In genomic region chr4:73917081-73917501, GRCh38 we compare ENCODE assay signal across 13 cellular contexts. TPM values are rescaled to one million over a fixed set of nuclear protein-coding genes. Genes with fewer than 3 reads are reported as not detected.
DNase-seq lines count a peak whose midpoint lies in the region; ATAC-seq, FAIRE-seq and TF ChIP-seq lines count a peak whose summit lies in the region.
"Had no signal": no experiment of that assay in that cellular context is flagged by ENCODE, and none has a peak within 500 bp of the region (broad histone marks: within the 10 kb centered on the region; RNA-seq: fewer than 3 reads in every experiment).

No MANE protein-coding gene starts in this region.

- no peak for TF ChIP-seq RAD21 in HepG2 (CRISPR knock-in tag; IDR thresholded peaks at IDR 0.05)

- 26% methylated on average over 2 of the region's 2 CpGs for WGBS in GM23248 (ENCODE audit: low coverage in 1 of 2, low lambda C conversion rate in 2 of 2, missing lambda C conversion rate in 2 of 2), 2 experiments
- 0% methylated on average over 2 of the region's 2 CpGs for WGBS in HepG2 (ENCODE audit: low lambda C conversion rate)

- intact Hi-C loops in HepG2 (cut with micrococcal nuclease; ENCODE audit: unreplicated experiment), result no loop called here

- CTCF ChIA-PET in HepG2 (lab: Yijun Ruan, JAX; ENCODE audit: low intra/inter-chr PET ratio, low total read pairs), result no interaction called here

- TF ChIP-seq CTCF in HepG2 (CRISPR knock-in tag; IDR thresholded peaks at IDR 0.05), result no peak

- H4K20me1 ChIP-seq in GM23248 (ENCODE audit: insufficient read depth), result no peaks in the 10 kb centered on the region
- H4K20me1 ChIP-seq in HepG2 (ENCODE audit: insufficient read depth, low read length), result no peaks in the 10 kb centered on the region

- H3F3A ChIP-seq in GM23248 (ENCODE audit: insufficient read depth), result peaks cover 19% of the 10 kb centered on the region; the same call in 1 of the 2 replicates

- no peak overlapping the region for H2AFZ ChIP-seq in GM23248
- no peak overlapping the region for H2AFZ ChIP-seq in HepG2 (ENCODE audit: low read length)

- in situ Hi-C loops in GM23248 (cut with MboI), result no loop called here
- in situ Hi-C loops in SK-MEL-5 (cut with HindIII; ENCODE audit: low pct_unique_long_range_greater_than_20kb, low sequenced_read_pairs), result no loop called here
- in situ Hi-C loops in HepG2 (cut with HindIII; ENCODE audit: extremely low pct_ligation_motif_present, low pct_unique_long_range_greater_than_20kb), result no loop called here

- H3K9ac ChIP-seq in GM23248 (no peak overlapping the region; the same call in 1 of the 2 replicates), skeletal muscle satellite cell (ENCODE audit: low read depth, low read length) (peak overlapping the region; percentile 73), HepG2 (ENCODE audit: insufficient read depth, low read depth, low read length) (no peak overlapping the region)

- H3K4me3 ChIP-seq in GM23248 (no peak overlapping the region), skeletal muscle satellite cell (ENCODE audit: low read length) (no peak overlapping the region), HepG2 (replicated peaks in 1 of 3; ENCODE audit: insufficient read depth in 1 of 3, low read depth in 2 of 3, low read length in 3 of 3) (no peak overlapping the region)

- H3K79me2 ChIP-seq in GM23248 (ENCODE audit: insufficient read depth), result no peaks in the 10 kb centered on the region
- H3K79me2 ChIP-seq in HepG2 (ENCODE audit: insufficient read depth, low read length), result no peaks in the 10 kb centered on the region

- no TSS peak for BruUV-seq in HepG2 (replicated peaks; lab: Mats Ljungman, UMichigan)

- DNase-seq in GM23248, result peak; percentile 96
- DNase-seq in SK-MEL-5 (ENCODE audit: low read depth, low spot score), result peak; percentile 51
- peak; percentile 85 for DNase-seq in fibroblast of the conjunctiva (ENCODE audit: low read depth)
- no peak for DNase-seq in NAMALWA (ENCODE audit: low spot score)
- DNase-seq in HepG2 (ENCODE audit: low spot score), result no peak
- no peak for DNase-seq in NCI-H2171 treated with DMSO at 0.1 percent for 48 hours (lab: John Stamatoyannopoulos, UW)
- DNase-seq in NCI-H748 (lab: John Stamatoyannopoulos, UW; ENCODE audit: unreplicated experiment), result no peak
- DNase-seq: activated gamma-delta T cell; Karpas-422; NCI-H748 treated with DMSO at 0.1 percent for 48 hours; stimulated activated CD4-positive, alpha-beta T cell treated with anti-CD3 and anti-CD28 coated beads, Interleukin-2, amount 100 ng/mL, for 24 hours; substantia nigra had no signal

- peaks cover 23% of the 10 kb centered on the region for H3K4me1 ChIP-seq in GM23248 (ENCODE audit: insufficient read depth)
- H3K4me1 ChIP-seq in skeletal muscle satellite cell (ENCODE audit: control insufficient read depth, insufficient read depth, low read length), result peaks cover 41% of the 10 kb centered on the region
- H3K4me1 ChIP-seq in HepG2 (ENCODE audit: insufficient read depth, low read length), result no peaks in the 10 kb centered on the region

- H3K9me3 ChIP-seq in GM23248 (ENCODE audit: low read depth) (no peaks in the 10 kb centered on the region), skeletal muscle satellite cell (replicated peaks; ENCODE audit: low read length) (no peaks in the 10 kb centered on the region), HepG2 (ENCODE audit: low read length) (no peaks in the 10 kb centered on the region)

- no peak for TF ChIP-seq EP300 in HepG2 (IDR thresholded peaks at IDR 0.05; ENCODE audit: low read depth in 2 of 2, low read length in 2 of 2)
- no peak for TF ChIP-seq EP300 in HepG2 (CRISPR knock-in tag; IDR thresholded peaks at IDR 0.05; ENCODE audit: borderline replicate concordance)

- H3K9me2 ChIP-seq in GM23248 (ENCODE audit: insufficient read depth), result no peaks in the 10 kb centered on the region

- H3K27ac ChIP-seq in GM23248 (peak overlapping the region; percentile 58), HepG2 (ENCODE audit: extremely low read length, insufficient read depth, low read length) (no peak overlapping the region)

- TF ChIP-seq POLR2A in HepG2 (IDR thresholded peaks at IDR 0.05; ENCODE audit: insufficient read depth in 1 of 2, low read depth in 2 of 2, low read length in 2 of 2), result no peak

- FAIRE-seq in HepG2 (lab: Jason Lieb, UNC), result no peak

- H3K27me3 ChIP-seq in GM23248 (replicated peaks; ENCODE audit: insufficient read depth) (no peaks in the 10 kb centered on the region), skeletal muscle satellite cell (ENCODE audit: control insufficient read depth, insufficient read depth, low read length) (no peaks in the 10 kb centered on the region), HepG2 (ENCODE audit: control insufficient read depth in 1 of 2, insufficient read depth in 2 of 2, low read length in 2 of 2) (no peaks in the 10 kb centered on the region)

- H3K4me2 ChIP-seq in GM23248 (ENCODE audit: unreplicated experiment), result peak overlapping the region; percentile 41
- H3K4me2 ChIP-seq in skeletal muscle satellite cell (ENCODE audit: low read length), result peak overlapping the region; percentile 46
- no peak overlapping the region for H3K4me2 ChIP-seq in HepG2 (ENCODE audit: low read depth, low read length)

- ATAC-seq in HepG2, result no peak

- H3K36me3 ChIP-seq in GM23248 (ENCODE audit: low read depth) (no peaks in the 10 kb centered on the region), skeletal muscle satellite cell (ENCODE audit: insufficient read depth, low read length) (no peaks in the 10 kb centered on the region), HepG2 (replicated peaks in 1 of 2; ENCODE audit: control insufficient read depth in 1 of 2, insufficient read depth in 2 of 2, low read length in 2 of 2) (no peaks in the 10 kb centered on the region)

- POLR2A ChIA-PET in HepG2 (lab: Yijun Ruan, JAX), result no interaction called here

TF ChIP-seq in HepG2, 621 proteins besides CTCF, POLR2A, EP300 and RAD21 (continues in another document):
- TF ChIP-seq DNMT1 (CRISPR knock-in tag; IDR thresholded peaks at IDR 0.05), result no peak
- no peak for TF ChIP-seq ZNF564 (CRISPR knock-in tag; IDR thresholded peaks at IDR 0.05)
- TF ChIP-seq, protein P1, sequence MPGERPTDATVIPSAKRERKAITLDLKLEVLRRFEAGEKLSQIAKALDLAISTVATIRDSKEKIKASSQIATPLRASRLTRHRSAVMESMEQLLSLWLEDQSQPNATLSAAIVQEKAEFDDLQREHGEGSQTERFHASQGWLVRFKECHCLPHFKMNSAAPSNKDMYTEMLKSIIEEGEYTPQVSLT (CRISPR knock-in tag; IDR thresholded peaks at IDR 0.05; ENCODE audit: borderline replicate concordance, low read depth), result no peak
- no peak for TF ChIP-seq SETDB1 (CRISPR knock-in tag; IDR thresholded peaks at IDR 0.05; ENCODE audit: borderline replicate concordance)
- no peak for TF ChIP-seq PRPF4 (IDR thresholded peaks at IDR 0.05; ENCODE audit: low read depth, low read length, poor library complexity, severe bottlenecking)
- no peak for TF ChIP-seq IRF1 (CRISPR knock-in tag; IDR thresholded peaks at IDR 0.05; ENCODE audit: low read depth)
- TF ChIP-seq ELF3 (CRISPR knock-in tag; IDR thresholded peaks at IDR 0.05), result no peak
- TF ChIP-seq CENPT (CRISPR knock-in tag; IDR thresholded peaks at IDR 0.05; ENCODE audit: low read depth), result no peak
- TF ChIP-seq ZNF629 (CRISPR knock-in tag; conservative IDR thresholded peaks at IDR 0.05), result no peak
- TF ChIP-seq ZNF746 (CRISPR knock-in tag; IDR thresholded peaks at IDR 0.05), result no peak

RNA-seq across cellular contexts. Expression of gene CXCL1, which starts 47.9 kb away (rescaled TPM):
- 12.9 and 14.8 TPM in 2 replicates for total RNA-seq in GM23248 (2014; rRNA removed; shearing (Covaris generic))
- polyA plus RNA-seq in GM23248 (2016; fragmentation: Nextera tagmentation; extraction: Ambion mirVana) (12.6 and 13.9 TPM in 2 replicates), HepG2 (2011; rRNA removed) (not detected in 2 replicates)
- total RNA-seq in SK-MEL-5 (2014; rRNA removed; shearing (Covaris generic)), result 76.1 and 81.3 TPM in 2 replicates
- 346 and 371 TPM in 2 replicates for polyA plus RNA-seq in SK-MEL-5 (2015; cell fraction: cytosol; rRNA removed)
- polyA plus RNA-seq in SK-MEL-5 (2015; cell fraction: nucleus; rRNA removed), result 152 and 160 TPM in 2 replicates
- 81.4 and 235 TPM in 2 replicates for total RNA-seq in skeletal muscle satellite cell (2012; rRNA removed)
- total RNA-seq in HepG2 (2016; rRNA removed; fragmentation: Illumina TruSeq; extraction: Trizol), result 0.15 TPM in 1 of 2 replicates, not detected in the other
- total RNA-seq in HepG2 (2016; cell fraction: cytosol; rRNA removed; fragmentation: Illumina TruSeq; extraction: Trizol; ENCODE audit: low read depth), result not detected in 2 replicates
- not detected in 2 replicates for total RNA-seq in HepG2 (2016; cell fraction: insoluble cytoplasmic fraction; rRNA removed; fragmentation: Illumina TruSeq; extraction: Trizol)
- total RNA-seq in HepG2 (2016; cell fraction: membrane; rRNA removed; fragmentation: Illumina TruSeq; extraction: Trizol), result not detected in 2 replicates
- total RNA-seq in HepG2 (2016; cell fraction: nucleus; rRNA removed; fragmentation: Illumina TruSeq; extraction: Trizol), result not detected in 2 replicates
- 0.08 TPM in 1 of 2 replicates, not detected in the other for polyA plus RNA-seq in HepG2 (2011; cell fraction: cytosol; rRNA removed)
- polyA plus RNA-seq in HepG2 (2011; cell fraction: nucleus; rRNA removed), result not detected in 2 replicates
- polyA plus RNA-seq in HepG2 (2012), result not detected in 2 replicates
- polyA plus RNA-seq in HepG2 (2016; cell fraction: cytosol; fragmentation: Illumina TruSeq; extraction: Trizol; ENCODE audit: low read depth), result not detected in 2 replicates
- polyA plus RNA-seq in HepG2 (2016; cell fraction: insoluble cytoplasmic fraction; fragmentation: Illumina TruSeq; extraction: Trizol; ENCODE audit: low read depth), result not detected in 2 replicates
- polyA plus RNA-seq in HepG2 (2016; cell fraction: membrane; fragmentation: Illumina TruSeq; extraction: Trizol; ENCODE audit: low read depth), result not detected in 2 replicates
- not detected in 2 replicates for polyA plus RNA-seq in HepG2 (2016; cell fraction: nucleus; fragmentation: Illumina TruSeq; extraction: Trizol; ENCODE audit: insufficient read depth, low read depth)
- polyA minus RNA-seq in HepG2 (2011; rRNA and poly(A)+ RNA removed; ENCODE audit: low replicate concordance), result not detected in 2 replicates
- not detected in 2 replicates for polyA minus RNA-seq in HepG2 (2011; cell fraction: cytosol; rRNA and poly(A)+ RNA removed)
- polyA minus RNA-seq in HepG2 (2011; cell fraction: nucleus; rRNA and poly(A)+ RNA removed), result not detected in 2 replicates

Comparison
In these comparisons a context has a peak if more than half of its experiments do, and no peak if none do; other contexts are left out.
1. DNase-seq: peak in GM23248 (single experiment), SK-MEL-5 (single experiment) and fibroblast of the conjunctiva (single experiment); none in NAMALWA (single experiment), HepG2 (single experiment), NCI-H2171 treated with DMSO at 0.1 percent for 48 hours (single experiment) and NCI-H748 (single experiment).
2. RNA of gene CXCL1, which starts 47.9 kb away (total RNA-seq): 76.1 to 81.3 TPM in SK-MEL-5 and 12.9 to 14.8 TPM in GM23248; 0.15 TPM in HepG2; every median in the first group is over 10 times any median in the second.